In the genomic region with DNA sequence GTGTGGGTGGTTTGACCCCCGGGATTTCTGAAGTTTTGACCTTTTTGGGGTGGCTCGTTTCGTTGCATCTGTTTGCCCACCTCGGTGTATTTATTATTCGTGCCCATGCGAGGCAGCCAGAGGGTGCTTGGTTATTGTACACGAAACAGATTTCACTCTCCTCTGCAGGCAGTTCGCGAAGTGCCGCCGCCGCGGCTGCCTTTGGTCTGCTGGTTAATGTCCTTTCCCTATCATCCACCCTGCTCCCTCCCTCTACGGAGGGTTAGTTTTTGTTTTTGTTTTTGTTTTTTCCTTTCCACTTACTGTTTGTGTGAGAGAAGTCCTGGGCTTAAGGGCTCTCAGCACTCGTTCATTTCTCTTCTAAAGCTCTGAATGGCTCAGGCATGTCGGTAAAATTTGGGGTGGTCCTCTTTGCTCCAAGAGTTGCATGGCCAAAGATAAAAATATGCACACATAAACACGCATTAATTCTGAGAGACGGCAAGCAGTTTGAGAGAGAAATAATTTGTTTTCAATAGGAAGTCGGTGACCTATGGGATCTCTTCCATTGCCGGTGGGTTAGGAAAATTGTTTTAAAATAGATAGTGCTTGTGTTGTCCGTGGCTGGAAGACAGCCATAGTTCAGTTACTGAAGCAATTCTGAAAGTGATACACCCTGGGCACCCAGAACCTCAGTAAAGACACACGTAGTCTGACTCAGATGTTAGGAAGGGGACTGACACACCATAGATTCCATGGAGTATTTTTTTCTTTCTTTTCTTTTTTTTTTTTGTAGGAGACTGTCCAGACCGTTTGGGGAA, we compare ENCODE assay signal across 8 cellular contexts. TPM values are rescaled to one million over a fixed set of nuclear protein-coding genes. Genes with fewer than 3 reads are reported as not detected.
DNase-seq lines count a peak whose midpoint lies in the region; ATAC-seq and TF ChIP-seq lines count a peak whose summit lies in the region.

No MANE protein-coding gene starts in this region.

- intact Hi-C loops in natural killer cell (cut with micrococcal nuclease) = loop anchor here (1.0 to 10.0 kb wide), 7 partner anchors 64 to 1987 kb away; partner anchors contain the start of genes ODR4, TPR and TSEN15

- H3K4me3 Mint-ChIP-seq in activated T-cell treated with anti-CD3 and anti-CD28 coated beads, Interleukin-2, amount 50 U/mL, for 24 hours = peak overlapping the region; percentile 72
- peak overlapping the region; percentile 89 for H3K4me3 Mint-ChIP-seq in natural killer cell

- TF ChIP-seq CTCF in fibroblast of the aortic adventitia (IDR thresholded peaks at IDR 0.05; ENCODE audit: insufficient read depth, low read length) = no peak
- no peak for TF ChIP-seq CTCF in natural killer cell (IDR thresholded peaks at IDR 0.05)

- no peaks in the 10 kb centered on the region for H3K36me3 ChIP-seq in MG63

- CTCF ChIA-PET in HEK293T (lab: Yijun Ruan, JAX) = interaction anchor here (1.0 to 2.1 kb wide), 2 partner anchors 9 kb away, joined by 3 to 6 read pairs; no protein-coding TSS in a partner anchor

- H3K27ac Mint-ChIP-seq in activated T-cell treated with anti-CD3 and anti-CD28 coated beads, Interleukin-2, amount 50 U/mL, for 24 hours = peak overlapping the region; percentile 13
- peak overlapping the region; percentile 92 to 96 for H3K27ac Mint-ChIP-seq in natural killer cell

- peaks cover 16% of the 10 kb centered on the region for H3K4me1 Mint-ChIP-seq in activated T-cell treated with anti-CD3 and anti-CD28 coated beads, Interleukin-2, amount 50 U/mL, for 24 hours (ENCODE audit: low read depth)
- H3K4me1 Mint-ChIP-seq in natural killer cell = peaks cover 61 to 69% of the 10 kb centered on the region in 2 donors

- DNase-seq in Daoy (ENCODE audit: low read depth) (peak; percentile 81), MG63 (peak; percentile 66), fibroblast of the aortic adventitia (ENCODE audit: low read depth) (peak; percentile 83), natural killer cell (peak; percentile 55), HEK293T (ENCODE audit: extremely low spot score) (no peak)
- peak; percentile 33 for DNase-seq in activated T-cell treated with anti-CD3 and anti-CD28 coated beads, Interleukin-2, amount 50 U/mL, for 24 hours

- POLR2A ChIA-PET in HEK293T (lab: Yijun Ruan, JAX) = interaction anchor here (1.1 to 2.7 kb wide), 3 partner anchors 10 to 33 kb away, joined by 3 to 14 read pairs (median 6); no protein-coding TSS in a partner anchor

- peaks cover 77% of the 10 kb centered on the region for H3K27me3 Mint-ChIP-seq in activated T-cell treated with anti-CD3 and anti-CD28 coated beads, Interleukin-2, amount 50 U/mL, for 24 hours
- H3K27me3 Mint-ChIP-seq in natural killer cell (ENCODE audit: low read depth in 2 of 2) = no peaks in the 10 kb centered on the region

- ATAC-seq in natural killer cell = peak; percentile 14 to 36 (median 27)
- no peak for ATAC-seq in HG02571 (IDR thresholded peaks at IDR 0.05; ENCODE audit: unreplicated experiment)
- no peak for ATAC-seq in HG02973 (IDR thresholded peaks at IDR 0.05; ENCODE audit: unreplicated experiment)

- H3K4me3 ChIP-seq in MG63 (peak overlapping the region; percentile 73), fibroblast of the aortic adventitia (ENCODE audit: low read depth, low read length) (peak overlapping the region; percentile 82)

- H3K9me3 Mint-ChIP-seq in activated T-cell treated with anti-CD3 and anti-CD28 coated beads, Interleukin-2, amount 50 U/mL, for 24 hours = no peaks in the 10 kb centered on the region
- H3K9me3 Mint-ChIP-seq in natural killer cell = no peaks in the 10 kb centered on the region

- no peaks in the 10 kb centered on the region for H3K9me3 ChIP-seq in MG63

- no peaks in the 10 kb centered on the region for H3K27me3 ChIP-seq in MG63

- H3K36me3 Mint-ChIP-seq in activated T-cell treated with anti-CD3 and anti-CD28 coated beads, Interleukin-2, amount 50 U/mL, for 24 hours (ENCODE audit: low read depth) = no peaks in the 10 kb centered on the region
- H3K36me3 Mint-ChIP-seq in natural killer cell = no peaks in the 10 kb centered on the region

TF ChIP-seq in HEK293T, 16 proteins besides CTCF, POLR2A, EP300 and RAD21:
- TF ChIP-seq NFRKB (IDR thresholded peaks at IDR 0.05) (no peak), L3MBTL2 (conservative IDR thresholded peaks at IDR 0.05) (no peak), FOXM1 (IDR thresholded peaks at IDR 0.05; ENCODE audit: borderline replicate concordance) (no peak), FOXA1 (IDR thresholded peaks at IDR 0.05) (no peak), TARDBP (IDR thresholded peaks at IDR 0.05) (no peak), ARNT (IDR thresholded peaks at IDR 0.05) (no peak), SUZ12 (IDR thresholded peaks at IDR 0.05) (no peak), ZNF384 (IDR thresholded peaks at IDR 0.05) (no peak), LEF1 (IDR thresholded peaks at IDR 0.05; ENCODE audit: borderline replicate concordance) (no peak), FOXK2 (IDR thresholded peaks at IDR 0.05) (no peak), CTBP1 (IDR thresholded peaks at IDR 0.05; ENCODE audit: borderline replicate concordance) (no peak), HDGF (IDR thresholded peaks at IDR 0.05; ENCODE audit: borderline replicate concordance) (no peak)
- TF ChIP-seq, protein P1, sequence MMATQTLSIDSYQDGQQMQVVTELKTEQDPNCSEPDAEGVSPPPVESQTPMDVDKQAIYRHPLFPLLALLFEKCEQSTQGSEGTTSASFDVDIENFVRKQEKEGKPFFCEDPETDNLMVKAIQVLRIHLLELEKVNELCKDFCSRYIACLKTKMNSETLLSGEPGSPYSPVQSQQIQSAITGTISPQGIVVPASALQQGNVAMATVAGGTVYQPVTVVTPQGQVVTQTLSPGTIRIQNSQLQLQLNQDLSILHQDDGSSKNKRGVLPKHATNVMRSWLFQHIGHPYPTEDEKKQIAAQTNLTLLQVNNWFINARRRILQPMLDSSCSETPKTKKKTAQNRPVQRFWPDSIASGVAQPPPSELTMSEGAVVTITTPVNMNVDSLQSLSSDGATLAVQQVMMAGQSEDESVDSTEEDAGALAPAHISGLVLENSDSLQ (IDR thresholded peaks at IDR 0.05) = no peak

RNA-seq across cellular contexts. Expression of gene C1orf21, which starts 1.2 kb away (rescaled TPM):
- 5.5 and 17.8 TPM in 2 replicates for total RNA-seq in Daoy (2014; rRNA removed; shearing (Covaris generic))
- 51.5 and 52.5 TPM in 2 replicates for total RNA-seq in MG63 (2014; rRNA removed; shearing (Covaris generic); ENCODE audit: low replicate concordance)
- total RNA-seq in fibroblast of the aortic adventitia (ENCODE audit: low replicate concordance) (41.0 and 47.3 TPM in 2 replicates), natural killer cell (100 to 1,000 TPM in 1 of 3 donors, 10 to 100 TPM in 2; 84.3 to 111 (median 88.3) TPM)

Comparison
In these comparisons a context has a peak if more than half of its experiments do, and no peak if none do; other contexts are left out.
1. ATAC-seq: peak in natural killer cell (3 of 3); none in HG02571 (single experiment) and HG02973 (single experiment).